In genomic region chr10:22010973-22011408, GRCh38 we compare ENCODE assay signal across 8 cellular contexts. TPM values are rescaled to one million over a fixed set of nuclear protein-coding genes. Genes with fewer than 3 reads are reported as not detected.
DNase-seq lines count a peak whose midpoint lies in the region; ATAC-seq and TF ChIP-seq lines count a peak whose summit lies in the region.

No MANE protein-coding gene starts in this region.

- H3K9me3 Mint-ChIP-seq in activated CD8-positive, alpha-beta T cell treated with anti-CD3 and anti-CD28 coated beads for 36 hours, result peaks cover 5% of the 10 kb centered on the region
- peaks cover 8% of the 10 kb centered on the region for H3K9me3 Mint-ChIP-seq in activated CD8-positive, alpha-beta T cell treated with anti-CD3 and anti-CD28 coated beads, Interleukin-2, amount 10 ng/mL, durations not matched to agents 7 days and 5 days (ENCODE audit: insufficient read depth)

- H3K36me3 ChIP-seq in OCI-LY1 (ENCODE audit: insufficient read depth, low read length) (no peaks in the 10 kb centered on the region), tibial artery (no peaks in the 10 kb centered on the region)

- H3K4me3 ChIP-seq in OCI-LY1 (ENCODE audit: low read depth, low read length, poor library complexity, severe bottlenecking), result no peak overlapping the region
- no peak overlapping the region for H3K4me3 ChIP-seq in tibial artery

- H3K9me3 ChIP-seq in OCI-LY1 (ENCODE audit: low read length) (no peaks in the 10 kb centered on the region), tibial artery (no peaks in the 10 kb centered on the region)

- no peak overlapping the region for H2AFZ ChIP-seq in OCI-LY1 (ENCODE audit: low read length)

- H3K4me2 ChIP-seq in OCI-LY1 (ENCODE audit: low read length), result no peak overlapping the region

- H3K4me1 ChIP-seq in OCI-LY1 (ENCODE audit: insufficient read depth, low read length, severe bottlenecking) (no peaks in the 10 kb centered on the region), tibial artery (no peaks in the 10 kb centered on the region)

- H4K20me1 ChIP-seq in OCI-LY1 (ENCODE audit: insufficient read depth, low read length), result no peaks in the 10 kb centered on the region

- H3K4me1 Mint-ChIP-seq in activated CD8-positive, alpha-beta T cell treated with anti-CD3 and anti-CD28 coated beads for 36 hours (ENCODE audit: low read depth), result no peaks in the 10 kb centered on the region
- H3K4me1 Mint-ChIP-seq in activated CD8-positive, alpha-beta T cell treated with anti-CD3 and anti-CD28 coated beads, Interleukin-2, amount 10 ng/mL, durations not matched to agents 7 days and 5 days (ENCODE audit: low read depth), result no peaks in the 10 kb centered on the region

- no peaks in the 10 kb centered on the region for H3K79me2 ChIP-seq in OCI-LY1 (ENCODE audit: insufficient read depth, low read length)

- peaks cover 2% of the 10 kb centered on the region for H3K36me3 Mint-ChIP-seq in activated CD8-positive, alpha-beta T cell treated with anti-CD3 and anti-CD28 coated beads for 36 hours (ENCODE audit: low read depth)
- no peaks in the 10 kb centered on the region for H3K36me3 Mint-ChIP-seq in activated CD8-positive, alpha-beta T cell treated with anti-CD3 and anti-CD28 coated beads, Interleukin-2, amount 10 ng/mL, durations not matched to agents 7 days and 5 days (ENCODE audit: low read depth)

- H3F3A ChIP-seq in OCI-LY1 (ENCODE audit: insufficient read depth, low read length), result no peaks in the 10 kb centered on the region

- CTCF ChIA-PET in activated CD8-positive, alpha-beta T cell treated with anti-CD3 and anti-CD28 coated beads for 36 hours (lab: Charles Lee), result interaction anchor here (0.9 to 2.4 kb wide), 11 partner anchors 10 to 982 kb away, joined by 3 to 12 read pairs (median 3); partner anchors contain the start of gene COMMD3
- CTCF ChIA-PET in activated CD8-positive, alpha-beta T cell treated with anti-CD3 and anti-CD28 coated beads, Interleukin-2, amount 10 ng/mL, durations not matched to agents 7 days and 5 days (lab: Charles Lee), result interaction anchor here (1.0 to 2.0 kb wide), 7 partner anchors 17 to 979 kb away, joined by 3 to 11 read pairs (median 6); no protein-coding TSS in a partner anchor

- no peak overlapping the region for H3K9ac ChIP-seq in OCI-LY1 (ENCODE audit: low read length)

- no peak overlapping the region for H3K27ac ChIP-seq in OCI-LY1 (ENCODE audit: low read depth, low read length, poor library complexity, severe bottlenecking)
- H3K27ac ChIP-seq in tibial artery, result no peak overlapping the region

- DNase-seq in activated CD8-positive, alpha-beta T cell treated with anti-CD3 and anti-CD28 coated beads for 36 hours, result no peak
- DNase-seq in activated CD8-positive, alpha-beta T cell treated with anti-CD3 and anti-CD28 coated beads, Interleukin-2, amount 10 ng/mL, durations not matched to agents 7 days and 5 days, result no peak
- DNase-seq in fibroblast of gingiva (ENCODE audit: low read depth), result peak; percentile 13
- DNase-seq in tibial artery, result no peak
- no peak for DNase-seq in activated CD4-positive, alpha-beta T cell treated with anti-CD3 and anti-CD28 coated beads, Interleukin-2, amount 50 U/mL, for 1 hour
- no peak for DNase-seq in DMS79 treated with DMSO at 0.1 percent for 48 hours (lab: John Stamatoyannopoulos, UW)

- no peak overlapping the region for H3K4me3 Mint-ChIP-seq in activated CD8-positive, alpha-beta T cell treated with anti-CD3 and anti-CD28 coated beads for 36 hours
- H3K4me3 Mint-ChIP-seq in activated CD8-positive, alpha-beta T cell treated with anti-CD3 and anti-CD28 coated beads, Interleukin-2, amount 10 ng/mL, durations not matched to agents 7 days and 5 days, result no peak overlapping the region

- POLR2A ChIA-PET in activated CD8-positive, alpha-beta T cell treated with anti-CD3 and anti-CD28 coated beads for 36 hours (lab: Charles Lee), result interaction anchor here (1.4 kb wide), 1 partner anchor 14 kb away, joined by 3 read pairs; no protein-coding TSS in a partner anchor
- POLR2A ChIA-PET in activated CD8-positive, alpha-beta T cell treated with anti-CD3 and anti-CD28 coated beads, Interleukin-2, amount 10 ng/mL, durations not matched to agents 7 days and 5 days (lab: Charles Lee), result no interaction called here

- H3K9me2 ChIP-seq in OCI-LY1 (ENCODE audit: low read depth, low read length), result no peaks in the 10 kb centered on the region

- intact Hi-C loops in activated CD8-positive, alpha-beta T cell treated with anti-CD3 and anti-CD28 coated beads for 36 hours (cut with micrococcal nuclease), result no loop called here
- intact Hi-C loops in tibial artery (cut with DNase I; ENCODE audit: low total_unique reads), result loop anchor here (5.0 kb wide), 1 partner anchor 976 kb away; no protein-coding TSS in a partner anchor

- ATAC-seq in activated CD8-positive, alpha-beta T cell treated with anti-CD3 and anti-CD28 coated beads for 36 hours, result no peak
- no peak for ATAC-seq in activated CD8-positive, alpha-beta T cell treated with anti-CD3 and anti-CD28 coated beads, Interleukin-2, amount 10 ng/mL, durations not matched to agents 7 days and 5 days
- no peak for ATAC-seq in GM21390 (IDR thresholded peaks at IDR 0.05; ENCODE audit: unreplicated experiment)

- H3K27me3 Mint-ChIP-seq in activated CD8-positive, alpha-beta T cell treated with anti-CD3 and anti-CD28 coated beads for 36 hours, result peaks cover 2% of the 10 kb centered on the region
- peaks cover 25% of the 10 kb centered on the region for H3K27me3 Mint-ChIP-seq in activated CD8-positive, alpha-beta T cell treated with anti-CD3 and anti-CD28 coated beads, Interleukin-2, amount 10 ng/mL, durations not matched to agents 7 days and 5 days (ENCODE audit: low read depth)

- H3K27ac Mint-ChIP-seq in activated CD8-positive, alpha-beta T cell treated with anti-CD3 and anti-CD28 coated beads for 36 hours, result no peak overlapping the region
- H3K27ac Mint-ChIP-seq in activated CD8-positive, alpha-beta T cell treated with anti-CD3 and anti-CD28 coated beads, Interleukin-2, amount 10 ng/mL, durations not matched to agents 7 days and 5 days, result no peak overlapping the region

- peak; percentile 69 for TF ChIP-seq CTCF in activated CD8-positive, alpha-beta T cell treated with anti-CD3 and anti-CD28 coated beads for 36 hours (IDR thresholded peaks at IDR 0.05)
- TF ChIP-seq CTCF in OCI-LY1 (IDR thresholded peaks at IDR 0.05; ENCODE audit: low read length), result peak; percentile 36
- peak; percentile 36 to 37 for TF ChIP-seq CTCF in tibial artery (IDR thresholded peaks at IDR 0.05)

- H3K27me3 ChIP-seq in OCI-LY1 (ENCODE audit: insufficient read depth, low read length), result no peaks in the 10 kb centered on the region
- no peaks in the 10 kb centered on the region for H3K27me3 ChIP-seq in tibial artery

RNA-seq across cellular contexts. Expression of gene DNAJC1, which starts 7.5 kb away (rescaled TPM):
- 10 to 100 TPM; 19.3 to 23.7 TPM for total RNA-seq in activated CD8-positive, alpha-beta T cell treated with anti-CD3 and anti-CD28 coated beads for 36 hours
- 10 to 100 TPM; 21.4 to 22.4 TPM for total RNA-seq in activated CD8-positive, alpha-beta T cell treated with anti-CD3 and anti-CD28 coated beads, Interleukin-2, amount 10 ng/mL, durations not matched to agents 7 days and 5 days
